Comparison of ENCODE assay signal across 8 cellular contexts in the genomic region with DNA sequence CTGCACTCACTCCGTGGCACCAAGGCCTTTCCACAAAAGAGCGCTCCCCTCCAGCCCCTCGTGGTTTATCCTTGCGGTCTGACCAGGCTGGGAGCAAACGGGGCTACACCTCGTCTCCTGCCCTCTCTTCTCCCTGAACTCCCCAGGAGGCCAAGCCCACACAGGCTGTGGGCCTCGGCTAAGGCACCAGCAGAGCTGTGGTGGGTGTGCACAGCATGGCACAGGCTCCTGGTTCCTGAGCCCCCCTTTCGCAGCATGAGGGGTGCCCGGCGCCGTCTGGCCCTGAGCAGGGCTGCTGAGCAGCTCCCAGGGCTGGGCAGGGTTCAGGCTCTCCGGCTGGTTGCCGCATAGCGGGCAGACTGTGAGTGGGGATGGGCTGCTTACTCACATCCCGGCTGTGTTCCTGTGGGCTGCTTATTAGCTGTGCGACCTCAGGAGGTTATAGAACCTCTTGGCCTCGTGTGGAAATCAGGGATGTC.
DNase-seq lines count a peak whose midpoint lies in the region; ATAC-seq and TF ChIP-seq lines count a peak whose summit lies in the region.

No MANE protein-coding gene starts in this region.

- H3K4me1 Mint-ChIP-seq in HFFc6 (ENCODE audit: low read depth) = peaks cover 97% of the 10 kb centered on the region

- H3K27ac ChIP-seq in left lung (peak overlapping the region; percentile 70 to 81), stomach smooth muscle (ENCODE audit: low read length) (peak overlapping the region; percentile 70)

- H3K4me3 ChIP-seq in left lung (no peak overlapping the region), stomach smooth muscle (ENCODE audit: low read length in 2 of 2) (peak overlapping the region in 1 of 2 donors; percentile 44)

- H3K9me3 Mint-ChIP-seq in HFFc6 = no peaks in the 10 kb centered on the region

- peak; percentile 81 for DNase-seq in HFFc6
- DNase-seq in cerebellar cortex (ENCODE audit: low spot score) = peak; percentile 24
- DNase-seq in left lung = peak in 1 of 2 donors; percentile 80
- no peak for DNase-seq in occipital lobe (lab: John Stamatoyannopoulos, UW)
- DNase-seq in stimulated activated CD4-positive, alpha-beta T cell treated with anti-CD3 and anti-CD28 coated beads, Interleukin-2, amount 100 ng/mL, for 48 hours = no peak

- H3K4me1 ChIP-seq in left lung (peaks cover 41 to 85% of the 10 kb centered on the region in 2 donors), stomach smooth muscle (ENCODE audit: control insufficient read depth, insufficient read depth, low read length) (peaks cover 86% of the 10 kb centered on the region)

- ATAC-seq in left lung (peak; percentile 34), HG03175 (IDR thresholded peaks at IDR 0.05; ENCODE audit: unreplicated experiment) (no peak), HG03457 (IDR thresholded peaks at IDR 0.05; ENCODE audit: unreplicated experiment) (no peak)

- peak overlapping the region; percentile 21 to 23 for H3K9ac ChIP-seq in stomach smooth muscle (ENCODE audit: low read length in 2 of 2)

- peaks cover 7% of the 10 kb centered on the region; the same call in 1 of the 2 replicates for H3K27me3 Mint-ChIP-seq in HFFc6 (ENCODE audit: insufficient read depth)

- TF ChIP-seq CTCF in HFFc6 (IDR thresholded peaks at IDR 0.05) (no peak), left lung (IDR thresholded peaks at IDR 0.05) (no peak)

- H3K4me3 Mint-ChIP-seq in HFFc6 = peak overlapping the region; percentile 70

- H3K27ac Mint-ChIP-seq in HFFc6 = peak overlapping the region; percentile 97

- H3K36me3 Mint-ChIP-seq in HFFc6 (ENCODE audit: low read depth) = peaks cover 10% of the 10 kb centered on the region; the same call in 1 of the 2 replicates

- H3K27me3 ChIP-seq in left lung = no peaks in the 10 kb centered on the region
- H3K27me3 ChIP-seq in stomach smooth muscle (ENCODE audit: control insufficient read depth in 1 of 2, insufficient read depth in 2 of 2, low read length in 2 of 2) = no peaks in the 10 kb centered on the region

- H3K36me3 ChIP-seq in left lung = peaks cover 0 to 24% of the 10 kb centered on the region in 2 donors
- H3K36me3 ChIP-seq in stomach smooth muscle (ENCODE audit: control insufficient read depth in 2 of 2, insufficient read depth in 2 of 2, low read length in 2 of 2) = peaks cover 0 to 6% of the 10 kb centered on the region in 2 donors

- intact Hi-C loops in left lung (cut with DNase I) = no loop called here

- H3K9me3 ChIP-seq in left lung = no peaks in the 10 kb centered on the region
- H3K9me3 ChIP-seq in stomach smooth muscle (ENCODE audit: control insufficient read depth in 2 of 2, low read length in 2 of 2) = no peaks in the 10 kb centered on the region

Comparison
In these comparisons a context has a peak if more than half of its experiments do, and no peak if none do; other contexts are left out.
1. DNase-seq: peak in HFFc6 (single experiment) and cerebellar cortex (single experiment); none in occipital lobe (single experiment) and stimulated activated CD4-positive, alpha-beta T cell treated with anti-CD3 and anti-CD28 coated beads, Interleukin-2, amount 100 ng/mL, for 48 hours (0 of 2).